Comparison of ENCODE assay signal across 8 cellular contexts in the genomic region with DNA sequence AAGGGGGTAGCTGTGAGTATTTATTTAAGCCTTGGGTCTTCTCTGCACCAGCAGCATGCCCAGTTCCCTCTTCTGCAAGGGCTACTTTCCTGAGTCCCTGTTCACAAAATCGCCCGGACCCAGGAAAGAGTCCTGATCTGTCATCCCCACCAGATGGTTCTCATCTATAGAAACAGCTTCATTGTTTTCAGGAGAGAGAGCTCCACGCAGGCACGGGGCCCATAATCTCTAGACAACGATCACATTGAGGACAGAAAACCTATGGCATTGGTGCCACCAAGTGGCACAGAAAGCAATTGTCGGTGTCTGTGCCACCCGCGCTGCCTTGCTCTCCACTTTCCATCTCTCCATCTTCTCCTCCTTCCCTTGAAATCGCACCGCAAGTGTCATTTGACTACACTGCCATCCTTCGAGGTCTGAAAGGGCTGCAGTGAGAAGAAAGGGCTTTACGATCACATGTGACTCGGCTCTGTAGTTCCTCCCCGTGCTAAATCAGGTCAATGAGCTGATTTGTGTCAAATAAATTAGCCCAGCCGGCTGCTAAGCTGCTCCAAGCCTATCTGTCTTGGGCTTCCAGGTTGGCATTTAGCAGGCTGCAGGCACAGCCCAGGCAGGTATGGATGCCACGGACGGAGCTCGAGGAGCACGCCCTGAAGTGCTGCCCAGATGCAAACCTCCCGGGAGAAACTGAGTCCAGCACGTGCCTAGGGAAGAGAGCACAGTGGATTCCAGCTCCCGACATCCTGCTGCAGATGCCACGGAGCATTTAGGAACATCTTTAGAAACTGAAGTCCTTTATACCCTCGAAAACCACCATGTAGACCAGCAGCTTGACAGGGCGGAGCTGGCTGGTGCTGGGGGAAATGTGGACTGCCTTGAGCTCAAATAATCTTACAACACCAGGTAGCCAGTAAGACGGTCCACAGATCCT. TPM values are rescaled to one million over a fixed set of nuclear protein-coding genes. Genes with fewer than 3 reads are reported as not detected.
DNase-seq lines count a peak whose midpoint lies in the region; ATAC-seq and TF ChIP-seq lines count a peak whose summit lies in the region.

No MANE protein-coding gene starts in this region.

- H3K4me3 ChIP-seq in SK-N-MC, result peak overlapping the region; percentile 27; the same call in 1 of the 2 replicates
- peak overlapping the region; percentile 71 for H3K4me3 ChIP-seq in adipocyte (ENCODE audit: low read length)
- H3K4me3 ChIP-seq in heart left ventricle, result peak overlapping the region in 2 of 12 donors; percentile 10 to 15
- H3K4me3 ChIP-seq in retinal pigment epithelial cell (ENCODE audit: low read length), result peak overlapping the region; percentile 27

- H3K27ac ChIP-seq in SK-N-MC, result no peak overlapping the region
- H3K27ac ChIP-seq in heart left ventricle, result no peak overlapping the region

- intact Hi-C loops in heart left ventricle (cut with DNase I), result loop anchor here (5.0 to 10.0 kb wide), 10 partner anchors 176 to 712 kb away; a partner anchor contains a TSS

- ATAC-seq in heart left ventricle, result peak in 3 of 4 donors; percentile 79 to 87 (median 84)

- TF ChIP-seq CTCF in GM12873 (IDR thresholded peaks at IDR 0.05; ENCODE audit: insufficient read depth, low read depth, low read length, missing control alignments) (peak; percentile 66), heart left ventricle (IDR thresholded peaks at IDR 0.05) (peak; percentile 47 to 72 (median 62)), retinal pigment epithelial cell (conservative IDR thresholded peaks at IDR 0.05; ENCODE audit: low read depth, low read length) (peak; percentile 61)

- peaks cover 21% of the 10 kb centered on the region for H3K4me1 ChIP-seq in adipocyte (ENCODE audit: control insufficient read depth, insufficient read depth, low read length)
- H3K4me1 ChIP-seq in heart left ventricle, result peaks cover 0 to 20% (median 8%) of the 10 kb centered on the region in 12 donors

- H3K36me3 ChIP-seq in SK-N-MC (ENCODE audit: insufficient read depth, low read length), result no peaks in the 10 kb centered on the region
- no peaks in the 10 kb centered on the region for H3K36me3 ChIP-seq in adipocyte (ENCODE audit: control insufficient read depth, insufficient read depth, low read length, severe bottlenecking)
- no peaks in the 10 kb centered on the region for H3K36me3 ChIP-seq in heart left ventricle

- no peak for TF ChIP-seq POLR2A in heart left ventricle (IDR thresholded peaks at IDR 0.05)

- no peak overlapping the region for H3K9ac ChIP-seq in SK-N-MC (ENCODE audit: insufficient read length)
- peak overlapping the region; percentile 22 for H3K9ac ChIP-seq in adipocyte (ENCODE audit: low read length)

- 25 to 32% (median 29%) methylated on average over 26 of the region's 26 CpGs for WGBS in heart left ventricle, 4 donors

- H3K9me3 ChIP-seq in SK-N-MC (ENCODE audit: low read depth, low read length) (no peaks in the 10 kb centered on the region), adipocyte (ENCODE audit: control insufficient read depth, low read length) (no peaks in the 10 kb centered on the region), heart left ventricle (no peaks in the 10 kb centered on the region)

- H3K27me3 ChIP-seq in adipocyte (replicated peaks; ENCODE audit: control insufficient read depth, insufficient read depth, low read length) (peaks cover 10% of the 10 kb centered on the region), heart left ventricle (peaks cover 0 to 6% (median 0%) of the 10 kb centered on the region in 9 donors)

- DNase-seq in NCI-H1092 treated with DMSO at 0.1 percent for 48 hours (lab: John Stamatoyannopoulos, UW) (peak; percentile 75), SK-N-MC (ENCODE audit: low read depth, low spot score) (no peak), adipocyte (ENCODE audit: low read depth) (peak; percentile 85), heart left ventricle (peak in 3 of 5 donors; percentile 37 to 58 (median 44)), retinal pigment epithelial cell (ENCODE audit: low read depth) (no peak), iPS-NIHi11 (ENCODE audit: low spot score) (no peak)
- no peak for DNase-seq in NK-92 treated with Interleukin-12 subunit alpha and Interleukin-12 subunit beta, amount 100 ng/mL, for 24 hours (lab: John Stamatoyannopoulos, UW)

RNA-seq across cellular contexts. Expression of a gene that starts 28.8 kb away (rescaled TPM):
- 10 to 100 TPM in 6 of 9 donors, 1 to 10 TPM in 3; 8.2 to 24.4 (median 14.6) TPM for total RNA-seq in heart left ventricle
- polyA plus RNA-seq in heart left ventricle, result 10 to 100 TPM in 1 of 2 donors, 1 to 10 TPM in 1; 9.2 to 14.0 TPM

RNA-seq across cellular contexts. Expression of a gene that starts 29.0 kb away (rescaled TPM):
- total RNA-seq in heart left ventricle, result 1 to 10 TPM in 6 of 9 donors, under 1 TPM in 3; 0.58 to 2.4 (median 1.7) TPM
- polyA plus RNA-seq in heart left ventricle, result under 1 TPM; 0.68 to 0.72 TPM

Comparison
In these comparisons a context has a peak if more than half of its experiments do, and no peak if none do; other contexts are left out.
1. DNase-seq: peak in NCI-H1092 treated with DMSO at 0.1 percent for 48 hours (single experiment), adipocyte (single experiment) and heart left ventricle (3 of 5); none in SK-N-MC (single experiment), retinal pigment epithelial cell (single experiment), NK-92 treated with Interleukin-12 subunit alpha and Interleukin-12 subunit beta, amount 100 ng/mL, for 24 hours (single experiment) and iPS-NIHi11 (single experiment).
2. Peak in every context shown above with its lines, with median percentiles within 50 percentile points of each other: CTCF ChIP-seq.